8 cellular contexts compared by ENCODE assay signal in genomic region chr16:15093940-15094827, GRCh38. TPM values are rescaled to one million over a fixed set of nuclear protein-coding genes. Genes with fewer than 3 reads are reported as not detected.
DNase-seq lines count a peak whose midpoint lies in the region; ATAC-seq, FAIRE-seq and TF ChIP-seq lines count a peak whose summit lies in the region.
"Not testable (repeated sequence)": the region's sequence is repeated elsewhere in the genome, so short reads cannot be mapped to it uniquely, and the experiment has no call there.

RRN3 (minus strand) TSS chr16:15094272; CDS start chr16:15094233, 39 bp downstream.

- peaks cover 0 to 14% of the 10 kb centered on the region in 2 donors for H3K4me1 ChIP-seq in right atrium auricular region

- H3K4me3 ChIP-seq in right atrium auricular region: peak within 1 kb of the TSS; percentile 66 to 88

- peak within 1 kb of the TSS; percentile 80 to 89 for H3K27ac ChIP-seq in right atrium auricular region

- not testable (repeated sequence) for H3K9me3 ChIP-seq in right atrium auricular region

- not testable (repeated sequence) for FAIRE-seq in urothelium cell line (lab: Jason Lieb, UNC)

- H3K36me3 ChIP-seq in right atrium auricular region: peaks cover 16% of the 10 kb centered on the region

- DNase-seq in NCI-H187 (lab: John Stamatoyannopoulos, UW) (peak; percentile 40 to 47), T-helper 2 cell (peak; percentile 62 to 91 (median 76)), anterior cingulate cortex (lab: John Stamatoyannopoulos, UW) (peak; percentile 33 to 96 (median 88)), right atrium auricular region (ENCODE audit: low spot score) (peak; percentile 96), pulmonary artery endothelial cell (ENCODE audit: low read depth, low spot score) (peak; percentile 78), urothelium cell line (ENCODE audit: low spot score) (peak; percentile 83)

- H3K27me3 ChIP-seq in right atrium auricular region: not testable (repeated sequence)

- TF ChIP-seq CTCF in right atrium auricular region (IDR thresholded peaks at IDR 0.05): not testable (repeated sequence)

- ATAC-seq in GM18502 (IDR thresholded peaks at IDR 0.05; ENCODE audit: poor library complexity, unreplicated experiment) (peak; percentile 98), HG02943 (IDR thresholded peaks at IDR 0.05; ENCODE audit: low read depth, unreplicated experiment) (peak; percentile 94)

RNA-seq across cellular contexts. Expression of gene RRN3, which starts in this region (rescaled TPM):
- 10 to 100 TPM; 12.9 to 16.9 TPM for total RNA-seq in right atrium auricular region
- 37.0 and 47.0 TPM in 2 replicates for total RNA-seq in pulmonary artery endothelial cell

Comparison
In these comparisons a context has a peak if more than half of its experiments do, and no peak if none do; other contexts are left out.
1. Peak in every context shown above with its lines: DNase-seq, ATAC-seq, H3K4me3 ChIP-seq and H3K27ac ChIP-seq.
2. DNase-seq: peak in every context shown above with its lines; median percentile 96 in right atrium auricular region; 88 in anterior cingulate cortex; 83 in urothelium cell line; 78 in pulmonary artery endothelial cell; 76 in T-helper 2 cell; 44 in NCI-H187.